Comparison of ENCODE assay signal across 23 cellular contexts in the genomic region with DNA sequence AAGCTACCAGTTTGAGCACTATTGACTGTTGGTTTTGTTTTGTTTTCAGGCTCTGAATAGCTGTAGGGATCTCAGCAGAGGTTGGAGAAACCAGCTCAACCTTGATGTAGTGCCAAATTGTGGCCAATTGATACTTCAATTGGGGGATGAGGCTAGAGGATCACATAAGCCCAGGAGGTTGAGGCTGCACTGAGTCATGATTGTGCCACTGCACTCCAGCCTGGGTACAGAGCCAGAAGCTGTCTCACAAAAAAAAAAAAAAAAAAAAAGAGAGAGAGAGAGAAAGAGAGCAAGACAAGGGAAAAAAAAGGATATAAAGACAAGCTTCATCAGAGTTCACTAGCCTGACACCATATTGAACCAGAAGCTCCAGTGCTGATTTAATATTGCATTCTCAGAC.
A peak's percentile ranks its signal among the peaks of the same experiment; 100 is the strongest.
DNase-seq lines count a peak whose midpoint lies in the region; ATAC-seq, FAIRE-seq and TF ChIP-seq lines count a peak whose summit lies in the region.
"Had no signal": no experiment of that assay in that cellular context is flagged by ENCODE, and none has a peak within 500 bp of the region (broad histone marks: within the 10 kb centered on the region; RNA-seq: fewer than 3 reads in every experiment).

No MANE protein-coding gene starts in this region.

- peaks cover 3% of the 10 kb centered on the region for H3K9me3 Mint-ChIP-seq in activated CD8-positive, alpha-beta memory T cell treated with anti-CD3 and anti-CD28 coated beads, Interleukin-2, amount 10 ng/mL, durations not matched to agents 7 days and 5 days (ENCODE audit: low read depth)

- H3K4me2 ChIP-seq in H1 (ENCODE audit: insufficient read depth in 1 of 2, low read depth in 2 of 2, low read length in 2 of 2) = no peak overlapping the region
- H3K4me2 ChIP-seq: SK-N-SH had no signal

- no peak overlapping the region for H3K27ac Mint-ChIP-seq in activated CD8-positive, alpha-beta memory T cell treated with anti-CD3 and anti-CD28 coated beads, Interleukin-2, amount 10 ng/mL, durations not matched to agents 7 days and 5 days
- H3K27ac Mint-ChIP-seq: CD4-positive, alpha-beta memory T cell; HFFc6 had no signal

- H4K20me1 ChIP-seq in H1 (replicated peaks in 1 of 2; ENCODE audit: control insufficient read depth in 1 of 2, insufficient read depth in 2 of 2, low read length in 2 of 2) = no peaks in the 10 kb centered on the region

- no peaks in the 10 kb centered on the region for H3K27me3 ChIP-seq in H1 (replicated peaks in 1 of 4; ENCODE audit: control insufficient read depth in 3 of 4, extremely low read depth in 1 of 4, insufficient read depth in 3 of 4, low read length in 3 of 4)
- H3K27me3 ChIP-seq in effector memory CD4-positive, alpha-beta T cell (replicated peaks; ENCODE audit: control insufficient read depth, insufficient read depth, low read length, poor library complexity, severe bottlenecking) = no peaks in the 10 kb centered on the region

- no peaks in the 10 kb centered on the region for H3K79me2 ChIP-seq in H1 (ENCODE audit: control insufficient read depth in 1 of 2, insufficient read depth in 2 of 2, low read length in 2 of 2)

- POLR2A ChIA-PET in H1 (lab: Charles Lee; ENCODE audit: partially characterized antibody) = no interaction called here

- H2BK5ac ChIP-seq in H1 (ENCODE audit: low read depth, low read length) = no peak overlapping the region

- no peak overlapping the region for H3K4me3 ChIP-seq in H1 (ENCODE audit: extremely low read depth in 1 of 4, insufficient read depth in 2 of 4, low read depth in 3 of 4, low read length in 4 of 4)
- no peak overlapping the region for H3K4me3 ChIP-seq in effector memory CD4-positive, alpha-beta T cell (ENCODE audit: insufficient read depth, low read depth, low read length, poor library complexity, severe bottlenecking)

- no peak overlapping the region for H2BK12ac ChIP-seq in H1 (ENCODE audit: low read depth, low read length)

- no peaks in the 10 kb centered on the region for H3K79me1 ChIP-seq in H1 (ENCODE audit: low read depth, low read length)

- no peak overlapping the region for H2BK20ac ChIP-seq in H1 (ENCODE audit: low read length)

- no peak overlapping the region for H3K14ac ChIP-seq in H1 (ENCODE audit: insufficient read length)

- no peak for TF ChIP-seq POLR2A in H1 (IDR thresholded peaks at IDR 0.05; ENCODE audit: control extremely low read depth in 1 of 2, low read depth in 2 of 2, low read length in 2 of 2)

- H3K9ac ChIP-seq in H1 (replicated peaks in 1 of 4; ENCODE audit: extremely low read depth in 1 of 4, low read depth in 3 of 4, low read length in 3 of 4) = no peak overlapping the region
- H3K9ac ChIP-seq: SK-N-SH had no signal

- CTCF ChIA-PET in H1 (lab: Charles Lee; ENCODE audit: partially characterized antibody) = interaction anchor here (0.7 kb wide), 1 partner anchor 613 kb away, joined by 6 read pairs; no protein-coding TSS in a partner anchor
- CTCF ChIA-PET in activated CD8-positive, alpha-beta memory T cell treated with anti-CD3 and anti-CD28 coated beads, Interleukin-2, amount 10 ng/mL, durations not matched to agents 7 days and 5 days (lab: Charles Lee) = no interaction called here

- no peak for FAIRE-seq in H1 (lab: Jason Lieb, UNC)
- FAIRE-seq: GM12891, HepG2, RCC 7860 had no signal

- no peak overlapping the region for H3K4me3 Mint-ChIP-seq in activated CD8-positive, alpha-beta memory T cell treated with anti-CD3 and anti-CD28 coated beads, Interleukin-2, amount 10 ng/mL, durations not matched to agents 7 days and 5 days
- H3K4me3 Mint-ChIP-seq: CD4-positive, alpha-beta memory T cell; HFFc6 had no signal

- no peak for TF ChIP-seq RAD21 in H1 (IDR thresholded peaks at IDR 0.05 in 1 of 2, conservative IDR thresholded peaks at IDR 0.05 in 1 of 2; ENCODE audit: low read depth in 2 of 2, low read length in 2 of 2)

- no peak for ATAC-seq in activated CD8-positive, alpha-beta memory T cell treated with anti-CD3 and anti-CD28 coated beads, Interleukin-2, amount 10 ng/mL, durations not matched to agents 7 days and 5 days
- ATAC-seq in GM21526 (IDR thresholded peaks at IDR 0.05; ENCODE audit: low FRiP score, unreplicated experiment) = no peak
- ATAC-seq: HepG2 had no signal

- TF ChIP-seq EP300 in H1 (IDR thresholded peaks at IDR 0.05; ENCODE audit: borderline replicate concordance in 1 of 2, low read depth in 2 of 2, low read length in 2 of 2) = no peak

- H3K56ac ChIP-seq in H1 (replicated peaks; ENCODE audit: insufficient read length, low read depth, low read length) = no peak overlapping the region

- H2BK120ac ChIP-seq in H1 (replicated peaks; ENCODE audit: low read depth, low read length) = no peak overlapping the region

- H3K36me3 ChIP-seq in H1 (ENCODE audit: control insufficient read depth in 2 of 4, insufficient read depth in 4 of 4, low read length in 3 of 4) = no peaks in the 10 kb centered on the region
- no peaks in the 10 kb centered on the region for H3K36me3 ChIP-seq in effector memory CD4-positive, alpha-beta T cell (ENCODE audit: control insufficient read depth, insufficient read depth, low read length)

- H3K4me1 ChIP-seq in H1 (replicated peaks in 1 of 4; ENCODE audit: control insufficient read depth in 3 of 4, insufficient read depth in 4 of 4, low read length in 3 of 4) = no peaks in the 10 kb centered on the region; a peak in 1 of 7 replicates
- no peaks in the 10 kb centered on the region for H3K4me1 ChIP-seq in effector memory CD4-positive, alpha-beta T cell (ENCODE audit: control insufficient read depth, insufficient read depth, low read length, poor library complexity, severe bottlenecking)

- H2BK15ac ChIP-seq in H1 (ENCODE audit: low read length) = no peak overlapping the region

- no peak overlapping the region for H3K4ac ChIP-seq in H1 (replicated peaks; ENCODE audit: insufficient read length, low read depth, low read length)

- H3K9me3 ChIP-seq in H1 (ENCODE audit: insufficient read depth in 2 of 2, low read depth in 1 of 2, low read length in 1 of 2) = no peaks in the 10 kb centered on the region
- H3K9me3 ChIP-seq in effector memory CD4-positive, alpha-beta T cell (ENCODE audit: control insufficient read depth, low read length) = no peaks in the 10 kb centered on the region
- H3K9me3 ChIP-seq: SK-N-SH had no signal

- no peaks in the 10 kb centered on the region for H3K4me1 Mint-ChIP-seq in activated CD8-positive, alpha-beta memory T cell treated with anti-CD3 and anti-CD28 coated beads, Interleukin-2, amount 10 ng/mL, durations not matched to agents 7 days and 5 days
- H3K4me1 Mint-ChIP-seq: CD4-positive, alpha-beta memory T cell had no signal

- no peaks in the 10 kb centered on the region for H3K27me3 Mint-ChIP-seq in activated CD8-positive, alpha-beta memory T cell treated with anti-CD3 and anti-CD28 coated beads, Interleukin-2, amount 10 ng/mL, durations not matched to agents 7 days and 5 days
- H3K27me3 Mint-ChIP-seq: CD4-positive, alpha-beta memory T cell had no signal

- H3K23ac ChIP-seq in H1 (ENCODE audit: insufficient read length) = no peak overlapping the region

- 0 out of 2 replicates have a peak overlapping the region, but pooled peaks have one; percentile 26 for H2AFZ ChIP-seq in H1 (ENCODE audit: low read length)

- H4K8ac ChIP-seq in H1 (ENCODE audit: extremely low read depth, insufficient read depth, low read length) = no peak overlapping the region

- H3K36me3 Mint-ChIP-seq in activated CD8-positive, alpha-beta memory T cell treated with anti-CD3 and anti-CD28 coated beads, Interleukin-2, amount 10 ng/mL, durations not matched to agents 7 days and 5 days = no peaks in the 10 kb centered on the region
- H3K36me3 Mint-ChIP-seq: CD4-positive, alpha-beta memory T cell had no signal

- no peak for TF ChIP-seq CTCF in H1 (IDR thresholded peaks at IDR 0.05; ENCODE audit: control extremely low read depth in 1 of 3, insufficient read depth in 1 of 3, low read depth in 1 of 3, low read length in 3 of 3)

- no peak overlapping the region for H2AK5ac ChIP-seq in H1 (ENCODE audit: low read depth, low read length)

- no peak overlapping the region for H3K18ac ChIP-seq in H1 (ENCODE audit: extremely low read depth, low read length)

- no peak overlapping the region for H4K5ac ChIP-seq in H1 (ENCODE audit: insufficient read length, low read depth, low read length)

- H3K27ac ChIP-seq in H1 (ENCODE audit: low read depth, low read length) = no peak overlapping the region
- H3K27ac ChIP-seq in effector memory CD4-positive, alpha-beta T cell (ENCODE audit: insufficient read depth, low read length, poor library complexity, severe bottlenecking) = no peak overlapping the region

- DNase-seq in NCI-H1105 treated with DMSO at 0.1 percent for 48 hours (lab: John Stamatoyannopoulos, UW) (peak; percentile 25), NCI-H1105 (lab: John Stamatoyannopoulos, UW) (no peak), HS-5 (ENCODE audit: low read depth) (peak; percentile 44), NCI-H774 (lab: John Stamatoyannopoulos, UW) (peak; percentile 72), H1 (ENCODE audit: low read depth in 1 of 2, low spot score in 2 of 2) (no peak)
- no peak for DNase-seq in activated CD8-positive, alpha-beta memory T cell treated with anti-CD3 and anti-CD28 coated beads, Interleukin-2, amount 10 ng/mL, durations not matched to agents 7 days and 5 days
- DNase-seq in effector memory CD4-positive, alpha-beta T cell = no peak
- DNase-seq: 8988T; CD4-positive, alpha-beta memory T cell; GF-D8; HFFc6; KG1; MM.1S; NCI-H1417 treated with DMSO at 0.1 percent for 48 hours; NCI-H1930; NCI-H526 treated with DMSO at 0.1 percent for 48 hours; SHP77; SK-N-SH; T-helper 1 cell had no signal

- no peak overlapping the region for H4K91ac ChIP-seq in H1 (replicated peaks; ENCODE audit: insufficient read length, low read length)

- no peaks in the 10 kb centered on the region for H3K23me2 ChIP-seq in H1 (ENCODE audit: low read depth, low read length)

TF ChIP-seq in H1, 55 proteins besides CTCF, POLR2A, EP300 and RAD21:
- TF ChIP-seq TAF1 (IDR thresholded peaks at IDR 0.05; ENCODE audit: low read depth, low read length) = no peak

Comparison
In these comparisons a context has a peak if more than half of its experiments do, and no peak if none do; other contexts are left out.
1. DNase-seq: peak in NCI-H1105 treated with DMSO at 0.1 percent for 48 hours (single experiment), HS-5 (single experiment) and NCI-H774 (single experiment); none in NCI-H1105 (single experiment), H1 (0 of 2), activated CD8-positive, alpha-beta memory T cell treated with anti-CD3 and anti-CD28 coated beads, Interleukin-2, amount 10 ng/mL, durations not matched to agents 7 days and 5 days (single experiment) and effector memory CD4-positive, alpha-beta T cell (0 of 3).